Comparison of ENCODE assay signal across 14 cellular contexts in genomic region chr13:42602910-42603309, GRCh38. TPM values are rescaled to one million over a fixed set of nuclear protein-coding genes. Genes with fewer than 3 reads are reported as not detected.
A peak's percentile ranks its signal among the peaks of the same experiment; 100 is the strongest.
DNase-seq lines count a peak whose midpoint lies in the region; ATAC-seq and TF ChIP-seq lines count a peak whose summit lies in the region.
"Had no signal": no experiment of that assay in that cellular context is flagged by ENCODE, and none has a peak within 500 bp of the region (broad histone marks: within the 10 kb centered on the region; RNA-seq: fewer than 3 reads in every experiment).

No MANE protein-coding gene starts in this region.

- H3K36me3 ChIP-seq in fibroblast of lung (ENCODE audit: control insufficient read depth, insufficient read depth, low read length) (no peaks in the 10 kb centered on the region), ascending aorta (no peaks in the 10 kb centered on the region), colonic mucosa (no peaks in the 10 kb centered on the region)

- DNase-seq in fibroblast of lung (ENCODE audit: low read depth in 2 of 2) (peak; percentile 3 to 18), chondrocyte (ENCODE audit: low spot score) (no peak), ascending aorta (ENCODE audit: low spot score in 2 of 2) (no peak), colonic mucosa (no peak)
- no peak for DNase-seq in stimulated activated naive CD8-positive, alpha-beta T cell treated with anti-CD3 and anti-CD28 coated beads, Interleukin-15, Interleukin-2, amounts not matched to agents 100 U/mL and 50 U/mL, for 24 hours
- DNase-seq: activated T-cell treated with anti-CD3 and anti-CD28 coated beads, Interleukin-2, amount 50 U/mL, for 24 hours; effector CD4-positive, alpha-beta T cell; glutamatergic neuron had no signal

- no peak overlapping the region for H3K27ac Mint-ChIP-seq in chondrocyte (ENCODE audit: unreplicated experiment)
- H3K27ac Mint-ChIP-seq: activated T-cell treated with anti-CD3 and anti-CD28 coated beads, Interleukin-2, amount 50 U/mL, for 24 hours; CD14-positive monocyte had no signal

- no peaks in the 10 kb centered on the region for H3K9me3 Mint-ChIP-seq in chondrocyte (ENCODE audit: low read depth)
- H3K9me3 Mint-ChIP-seq: activated T-cell treated with anti-CD3 and anti-CD28 coated beads, Interleukin-2, amount 50 U/mL, for 24 hours; neural crest cell had no signal

- ATAC-seq in GM18519 (IDR thresholded peaks at IDR 0.05; ENCODE audit: low FRiP score, unreplicated experiment) (peak; percentile 58), GM21447 (IDR thresholded peaks at IDR 0.05; ENCODE audit: unreplicated experiment) (peak; percentile 83), HG03095 (IDR thresholded peaks at IDR 0.05; ENCODE audit: unreplicated experiment) (peak; percentile 66)
- no peak for ATAC-seq in stimulated activated naive CD8-positive, alpha-beta T cell treated with anti-CD3 and anti-CD28 coated beads, Interleukin-15, Interleukin-2, amounts not matched to agents 100 U/mL and 50 U/mL, for 24 hours

- H3K36me3 Mint-ChIP-seq in chondrocyte (ENCODE audit: low read depth): no peaks in the 10 kb centered on the region
- H3K36me3 Mint-ChIP-seq: CD14-positive monocyte had no signal

- H3K4me1 ChIP-seq in fibroblast of lung (ENCODE audit: control insufficient read depth, extremely low read depth, insufficient read depth, low read length) (no peaks in the 10 kb centered on the region), ascending aorta (no peaks in the 10 kb centered on the region), colonic mucosa (no peaks in the 10 kb centered on the region)

- no peak for TF ChIP-seq CTCF in fibroblast of lung (conservative IDR thresholded peaks at IDR 0.05 in 1 of 2, IDR thresholded peaks at IDR 0.05 in 1 of 2; ENCODE audit: low read depth in 1 of 2, low read length in 2 of 2)
- no peak for TF ChIP-seq CTCF in chondrocyte (IDR thresholded peaks at IDR 0.05)
- no peak for TF ChIP-seq CTCF in ascending aorta (IDR thresholded peaks at IDR 0.05)
- no peak for TF ChIP-seq CTCF in colonic mucosa (IDR thresholded peaks at IDR 0.05)

- H3K9me3 ChIP-seq in fibroblast of lung (ENCODE audit: control insufficient read depth, insufficient read depth, low read depth, low read length) (no peaks in the 10 kb centered on the region), ascending aorta (no peaks in the 10 kb centered on the region), colonic mucosa (no peaks in the 10 kb centered on the region)

- no peaks in the 10 kb centered on the region for H3K79me2 ChIP-seq in fibroblast of lung (ENCODE audit: control insufficient read depth, insufficient read depth, low read length)

- H3K4me3 ChIP-seq in fibroblast of lung (replicated peaks in 1 of 4; ENCODE audit: control extremely low read depth in 1 of 4, insufficient read depth in 1 of 4, low read depth in 3 of 4, low read length in 4 of 4) (no peak overlapping the region), ascending aorta (no peak overlapping the region), colonic mucosa (no peak overlapping the region)
- H3K4me3 ChIP-seq: skin epidermis had no signal

- H3K27ac ChIP-seq in fibroblast of lung (ENCODE audit: insufficient read depth, low read length) (no peak overlapping the region), ascending aorta (no peak overlapping the region), colonic mucosa (no peak overlapping the region)
- H3K27ac ChIP-seq: skin epidermis had no signal

- H3K4me2 ChIP-seq in fibroblast of lung (ENCODE audit: extremely low read depth, insufficient read depth, low read length): no peak overlapping the region

- no peak overlapping the region for H2AFZ ChIP-seq in fibroblast of lung (ENCODE audit: low read length)

- no peaks in the 10 kb centered on the region for H4K20me1 ChIP-seq in fibroblast of lung (ENCODE audit: control insufficient read depth, extremely low read depth, insufficient read depth, low read length)

- intact Hi-C loops in ascending aorta (cut with DNase I): no loop called here
- intact Hi-C loops in colonic mucosa (cut with DNase I): no loop called here

- peaks cover 4% of the 10 kb centered on the region for H3K4me1 Mint-ChIP-seq in chondrocyte (ENCODE audit: low read depth)
- H3K4me1 Mint-ChIP-seq: neural crest cell had no signal

- no peaks in the 10 kb centered on the region for H3K27me3 ChIP-seq in fibroblast of lung (ENCODE audit: control insufficient read depth, insufficient read depth, low read length)
- H3K27me3 ChIP-seq in ascending aorta: no peaks in the 10 kb centered on the region
- H3K27me3 ChIP-seq in colonic mucosa: no peaks in the 10 kb centered on the region

- H3K9ac ChIP-seq in fibroblast of lung (ENCODE audit: insufficient read depth, low read length): no peak overlapping the region
- H3K9ac ChIP-seq in colonic mucosa (ENCODE audit: low read depth in 2 of 2, low read length in 2 of 2): no peak overlapping the region

- no peak overlapping the region for H3K4me3 Mint-ChIP-seq in chondrocyte (ENCODE audit: unreplicated experiment)
- H3K4me3 Mint-ChIP-seq: activated T-cell treated with anti-CD3 and anti-CD28 coated beads, Interleukin-2, amount 50 U/mL, for 24 hours; CD14-positive monocyte; neural crest cell had no signal

- peaks cover 2% of the 10 kb centered on the region for H3K27me3 Mint-ChIP-seq in chondrocyte (ENCODE audit: low read depth)
- H3K27me3 Mint-ChIP-seq: activated T-cell treated with anti-CD3 and anti-CD28 coated beads, Interleukin-2, amount 50 U/mL, for 24 hours had no signal

RNA-seq across cellular contexts. Expression of gene TNFSF11, which starts 29.0 kb away (rescaled TPM):
- total RNA-seq in fibroblast of lung: not detected in 2 replicates
- not detected in 2 replicates for polyA plus RNA-seq in fibroblast of lung
- not detected in 2 replicates for polyA plus RNA-seq in fibroblast of lung (2012)
- not detected in 2 replicates for polyA minus RNA-seq in fibroblast of lung (ENCODE audit: low replicate concordance)
- total RNA-seq in chondrocyte: 0.37 TPM in 1 of 3 replicates, not detected in the others
- total RNA-seq in ascending aorta: not detected
- under 1 TPM; 0.15 to 0.66 TPM for total RNA-seq in colonic mucosa
- total RNA-seq: neural crest cell had no signal
- polyA plus RNA-seq: CD14-positive monocyte had no signal

Comparison
In these comparisons a context has a peak if more than half of its experiments do, and no peak if none do; other contexts are left out.
1. DNase-seq: peak in fibroblast of lung (2 of 2); none in stimulated activated naive CD8-positive, alpha-beta T cell treated with anti-CD3 and anti-CD28 coated beads, Interleukin-15, Interleukin-2, amounts not matched to agents 100 U/mL and 50 U/mL, for 24 hours (single experiment), chondrocyte (single experiment), ascending aorta (0 of 2) and colonic mucosa (single experiment).